8 cellular contexts compared by ENCODE assay signal in genomic region chr9:34611811-34612787, GRCh38. TPM values are rescaled to one million over a fixed set of nuclear protein-coding genes. Genes with fewer than 3 reads are reported as not detected.
DNase-seq lines count a peak whose midpoint lies in the region; ATAC-seq and TF ChIP-seq lines count a peak whose summit lies in the region.

RPP25L (minus strand) TSS chr9:34612097; CDS start chr9:34611296, 801 bp downstream.

- H3K36me3 ChIP-seq in colonic mucosa, result peaks cover 7% of the 10 kb centered on the region

- TF ChIP-seq CTCF in AG04449 (IDR thresholded peaks at IDR 0.05; ENCODE audit: insufficient read depth, low read length, missing control alignments) (no peak), colonic mucosa (IDR thresholded peaks at IDR 0.05) (no peak)

- no peak for DNase-seq in AG04449 (ENCODE audit: low read depth, low spot score)
- DNase-seq in NCI-H2227 (lab: John Stamatoyannopoulos, UW; ENCODE audit: unreplicated experiment), result peak; percentile 92
- DNase-seq in activated CD4-positive, alpha-beta T cell treated with anti-CD3 and anti-CD28 coated beads for 48 hours, result peak; percentile 88
- DNase-seq in colonic mucosa, result peak; percentile 93
- peak; percentile 95 for DNase-seq in left kidney (ENCODE audit: low read depth, low spot score)
- DNase-seq in stimulated activated CD4-positive, alpha-beta T cell treated with anti-CD3 and anti-CD28 coated beads, Interleukin-1b, Interleukin-23, amount 100 ng/mL, for 48 hours, result peak; percentile 79

- ATAC-seq in HG03064 (IDR thresholded peaks at IDR 0.05; ENCODE audit: low read depth, unreplicated experiment), result peak; percentile 86

- H3K4me3 ChIP-seq in AG04449 (ENCODE audit: low read depth, low read length) (peak within 1 kb of the TSS; percentile 86), colonic mucosa (peak within 1 kb of the TSS; percentile 60)

- TF ChIP-seq POLR2A in GM18526 (IDR thresholded peaks at IDR 0.05; ENCODE audit: extremely low read depth, insufficient read length), result peak; percentile 92

- POLR2A ChIA-PET in AG04449 (lab: Yijun Ruan, JAX), result no interaction called here

- H3K9me3 ChIP-seq in colonic mucosa, result no peaks in the 10 kb centered on the region

- intact Hi-C loops in colonic mucosa (cut with DNase I), result no loop called here

- peak within 1 kb of the TSS; percentile 84 to 89 for H3K9ac ChIP-seq in colonic mucosa (ENCODE audit: low read depth in 2 of 2, low read length in 2 of 2)

- peak within 1 kb of the TSS; percentile 73 for H3K27ac ChIP-seq in colonic mucosa

- CTCF ChIA-PET in AG04449 (lab: Yijun Ruan, JAX), result interaction anchor here (0.9 to 8.6 kb wide), 16 partner anchors 7 to 280 kb away, joined by 3 to 274 read pairs (median 4); partner anchors contain the start of genes ARID3C, CNTFR, DCTN3 and IL11RA

- no peaks in the 10 kb centered on the region for H3K4me1 ChIP-seq in colonic mucosa

- no peaks in the 10 kb centered on the region for H3K27me3 ChIP-seq in colonic mucosa

RNA-seq across cellular contexts. Expression of gene RPP25L, which starts in this region (rescaled TPM):
- 10 to 100 TPM; 37.0 to 54.4 TPM for total RNA-seq in colonic mucosa
